ENCODE assay signal across 1 cellular context in the genomic region with DNA sequence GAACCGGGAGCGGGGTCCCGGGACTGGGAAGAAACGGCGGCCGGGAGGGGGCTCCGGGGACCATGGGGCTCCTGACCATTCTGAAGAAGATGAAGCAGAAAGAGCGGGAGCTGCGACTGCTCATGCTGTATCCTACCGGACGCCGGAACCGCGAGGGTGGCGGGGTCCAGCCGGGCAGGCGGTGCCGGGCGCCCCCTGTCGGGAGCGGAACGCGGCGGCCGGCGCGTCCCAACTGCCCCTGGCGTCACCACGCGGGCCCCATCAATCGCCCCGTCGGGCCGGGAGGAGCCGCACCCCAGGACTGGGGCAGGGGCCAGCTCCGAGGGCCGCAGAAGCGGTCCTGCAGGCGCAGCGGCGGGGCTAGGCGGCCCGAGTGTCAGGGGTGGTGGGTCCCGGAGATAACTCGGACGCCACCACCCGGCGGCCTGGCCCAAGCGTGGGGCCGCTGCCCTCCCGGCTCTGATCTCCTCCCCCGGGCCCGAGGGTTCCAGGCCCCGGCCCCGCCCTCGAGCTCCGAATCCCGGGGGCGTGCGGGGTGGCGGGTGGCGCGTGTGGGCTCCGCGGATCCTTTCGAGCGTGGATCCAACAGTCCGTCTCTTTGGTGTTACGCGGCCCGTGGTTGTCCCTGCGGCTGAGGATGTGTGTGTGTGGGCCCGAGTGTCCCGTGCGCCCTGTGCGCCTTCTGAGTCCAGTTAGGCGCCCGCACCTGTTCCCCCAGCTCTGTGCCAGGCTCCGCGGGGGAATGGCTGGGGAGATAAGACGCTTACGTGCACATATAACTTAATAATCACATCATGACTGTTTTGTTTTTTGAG.
TF ChIP-seq lines count a peak whose summit lies in the region.

A gene (plus strand): TSS at position 15 of the 815 bp plus-strand sequence. CDS start 48 bp downstream, at position 63.

TF ChIP-seq in GM12878, 131 proteins besides CTCF, POLR2A, EP300 and RAD21 (continued from another document and continues in another):
- TF ChIP-seq, protein P1, sequence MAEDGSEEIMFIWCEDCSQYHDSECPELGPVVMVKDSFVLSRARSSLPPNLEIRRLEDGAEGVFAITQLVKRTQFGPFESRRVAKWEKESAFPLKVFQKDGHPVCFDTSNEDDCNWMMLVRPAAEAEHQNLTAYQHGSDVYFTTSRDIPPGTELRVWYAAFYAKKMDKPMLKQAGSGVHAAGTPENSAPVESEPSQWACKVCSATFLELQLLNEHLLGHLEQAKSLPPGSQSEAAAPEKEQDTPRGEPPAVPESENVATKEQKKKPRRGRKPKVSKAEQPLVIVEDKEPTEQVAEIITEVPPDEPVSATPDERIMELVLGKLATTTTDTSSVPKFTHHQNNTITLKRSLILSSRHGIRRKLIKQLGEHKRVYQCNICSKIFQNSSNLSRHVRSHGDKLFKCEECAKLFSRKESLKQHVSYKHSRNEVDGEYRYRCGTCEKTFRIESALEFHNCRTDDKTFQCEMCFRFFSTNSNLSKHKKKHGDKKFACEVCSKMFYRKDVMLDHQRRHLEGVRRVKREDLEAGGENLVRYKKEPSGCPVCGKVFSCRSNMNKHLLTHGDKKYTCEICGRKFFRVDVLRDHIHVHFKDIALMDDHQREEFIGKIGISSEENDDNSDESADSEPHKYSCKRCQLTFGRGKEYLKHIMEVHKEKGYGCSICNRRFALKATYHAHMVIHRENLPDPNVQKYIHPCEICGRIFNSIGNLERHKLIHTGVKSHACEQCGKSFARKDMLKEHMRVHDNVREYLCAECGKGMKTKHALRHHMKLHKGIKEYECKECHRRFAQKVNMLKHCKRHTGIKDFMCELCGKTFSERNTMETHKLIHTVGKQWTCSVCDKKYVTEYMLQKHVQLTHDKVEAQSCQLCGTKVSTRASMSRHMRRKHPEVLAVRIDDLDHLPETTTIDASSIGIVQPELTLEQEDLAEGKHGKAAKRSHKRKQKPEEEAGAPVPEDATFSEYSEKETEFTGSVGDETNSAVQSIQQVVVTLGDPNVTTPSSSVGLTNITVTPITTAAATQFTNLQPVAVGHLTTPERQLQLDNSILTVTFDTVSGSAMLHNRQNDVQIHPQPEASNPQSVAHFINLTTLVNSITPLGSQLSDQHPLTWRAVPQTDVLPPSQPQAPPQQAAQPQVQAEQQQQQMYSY (CRISPR knock-in tag; IDR thresholded peaks at IDR 0.05) = no peak
- TF ChIP-seq SRF (IDR thresholded peaks at IDR 0.05; ENCODE audit: low read depth in 2 of 2, low read length in 2 of 2) (no peak), TARDBP (IDR thresholded peaks at IDR 0.05; ENCODE audit: borderline replicate concordance) (peak; percentile 17; the same call in 1 of the 2 replicates), PAX5 (IDR thresholded peaks at IDR 0.05; ENCODE audit: borderline replicate concordance, low read depth, low read length) (no peak), ZZZ3 (IDR thresholded peaks at IDR 0.05; ENCODE audit: control insufficient read depth, insufficient read length, low read depth) (no peak), ZNF384 (IDR thresholded peaks at IDR 0.05; ENCODE audit: borderline replicate concordance, low read depth, low read length) (no peak), MEF2A (IDR thresholded peaks at IDR 0.05; ENCODE audit: insufficient read depth, low read depth, low read length) (0 out of 2 replicates have a peak, but pooled peaks have one; percentile 2), BACH1 (IDR thresholded peaks at IDR 0.05; ENCODE audit: borderline replicate concordance) (peak; percentile 82), TBL1XR1 (IDR thresholded peaks at IDR 0.05; ENCODE audit: low read depth, low read length) (no peak), RCOR1 (conservative IDR thresholded peaks at IDR 0.05; ENCODE audit: low read depth, low read length) (no peak), SMC3 (IDR thresholded peaks at IDR 0.05; ENCODE audit: borderline replicate concordance, low read length) (peak; percentile 2; the same call in 1 of the 2 replicates), MXI1 (IDR thresholded peaks at IDR 0.05; ENCODE audit: low read depth, low read length) (peak; percentile 84; the same call in 1 of the 2 replicates), NFXL1 (IDR thresholded peaks at IDR 0.05; ENCODE audit: borderline replicate concordance) (0 out of 2 replicates have a peak, but pooled peaks have one; percentile 22), ZNF207 (IDR thresholded peaks at IDR 0.05; ENCODE audit: borderline replicate concordance) (peak; percentile 52; the same call in 1 of the 2 replicates), HDAC6 (IDR thresholded peaks at IDR 0.05; ENCODE audit: unreplicated experiment) (peak; percentile 7), ASH2L (IDR thresholded peaks at IDR 0.05; ENCODE audit: borderline replicate concordance, low read depth) (no peak), NR2F1 (conservative IDR thresholded peaks at IDR 0.05) (peak; percentile 70), SMARCA5 (IDR thresholded peaks at IDR 0.05) (peak; percentile 84), SUZ12 (IDR thresholded peaks at IDR 0.05; ENCODE audit: unreplicated experiment) (no peak), LARP7 (IDR thresholded peaks at IDR 0.05) (peak; percentile 82)
- TF ChIP-seq, protein P2, sequence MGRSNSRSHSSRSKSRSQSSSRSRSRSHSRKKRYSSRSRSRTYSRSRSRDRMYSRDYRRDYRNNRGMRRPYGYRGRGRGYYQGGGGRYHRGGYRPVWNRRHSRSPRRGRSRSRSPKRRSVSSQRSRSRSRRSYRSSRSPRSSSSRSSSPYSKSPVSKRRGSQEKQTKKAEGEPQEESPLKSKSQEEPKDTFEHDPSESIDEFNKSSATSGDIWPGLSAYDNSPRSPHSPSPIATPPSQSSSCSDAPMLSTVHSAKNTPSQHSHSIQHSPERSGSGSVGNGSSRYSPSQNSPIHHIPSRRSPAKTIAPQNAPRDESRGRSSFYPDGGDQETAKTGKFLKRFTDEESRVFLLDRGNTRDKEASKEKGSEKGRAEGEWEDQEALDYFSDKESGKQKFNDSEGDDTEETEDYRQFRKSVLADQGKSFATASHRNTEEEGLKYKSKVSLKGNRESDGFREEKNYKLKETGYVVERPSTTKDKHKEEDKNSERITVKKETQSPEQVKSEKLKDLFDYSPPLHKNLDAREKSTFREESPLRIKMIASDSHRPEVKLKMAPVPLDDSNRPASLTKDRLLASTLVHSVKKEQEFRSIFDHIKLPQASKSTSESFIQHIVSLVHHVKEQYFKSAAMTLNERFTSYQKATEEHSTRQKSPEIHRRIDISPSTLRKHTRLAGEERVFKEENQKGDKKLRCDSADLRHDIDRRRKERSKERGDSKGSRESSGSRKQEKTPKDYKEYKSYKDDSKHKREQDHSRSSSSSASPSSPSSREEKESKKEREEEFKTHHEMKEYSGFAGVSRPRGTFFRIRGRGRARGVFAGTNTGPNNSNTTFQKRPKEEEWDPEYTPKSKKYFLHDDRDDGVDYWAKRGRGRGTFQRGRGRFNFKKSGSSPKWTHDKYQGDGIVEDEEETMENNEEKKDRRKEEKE (IDR thresholded peaks at IDR 0.05) = peak; percentile 83
- TF ChIP-seq, protein P3, sequence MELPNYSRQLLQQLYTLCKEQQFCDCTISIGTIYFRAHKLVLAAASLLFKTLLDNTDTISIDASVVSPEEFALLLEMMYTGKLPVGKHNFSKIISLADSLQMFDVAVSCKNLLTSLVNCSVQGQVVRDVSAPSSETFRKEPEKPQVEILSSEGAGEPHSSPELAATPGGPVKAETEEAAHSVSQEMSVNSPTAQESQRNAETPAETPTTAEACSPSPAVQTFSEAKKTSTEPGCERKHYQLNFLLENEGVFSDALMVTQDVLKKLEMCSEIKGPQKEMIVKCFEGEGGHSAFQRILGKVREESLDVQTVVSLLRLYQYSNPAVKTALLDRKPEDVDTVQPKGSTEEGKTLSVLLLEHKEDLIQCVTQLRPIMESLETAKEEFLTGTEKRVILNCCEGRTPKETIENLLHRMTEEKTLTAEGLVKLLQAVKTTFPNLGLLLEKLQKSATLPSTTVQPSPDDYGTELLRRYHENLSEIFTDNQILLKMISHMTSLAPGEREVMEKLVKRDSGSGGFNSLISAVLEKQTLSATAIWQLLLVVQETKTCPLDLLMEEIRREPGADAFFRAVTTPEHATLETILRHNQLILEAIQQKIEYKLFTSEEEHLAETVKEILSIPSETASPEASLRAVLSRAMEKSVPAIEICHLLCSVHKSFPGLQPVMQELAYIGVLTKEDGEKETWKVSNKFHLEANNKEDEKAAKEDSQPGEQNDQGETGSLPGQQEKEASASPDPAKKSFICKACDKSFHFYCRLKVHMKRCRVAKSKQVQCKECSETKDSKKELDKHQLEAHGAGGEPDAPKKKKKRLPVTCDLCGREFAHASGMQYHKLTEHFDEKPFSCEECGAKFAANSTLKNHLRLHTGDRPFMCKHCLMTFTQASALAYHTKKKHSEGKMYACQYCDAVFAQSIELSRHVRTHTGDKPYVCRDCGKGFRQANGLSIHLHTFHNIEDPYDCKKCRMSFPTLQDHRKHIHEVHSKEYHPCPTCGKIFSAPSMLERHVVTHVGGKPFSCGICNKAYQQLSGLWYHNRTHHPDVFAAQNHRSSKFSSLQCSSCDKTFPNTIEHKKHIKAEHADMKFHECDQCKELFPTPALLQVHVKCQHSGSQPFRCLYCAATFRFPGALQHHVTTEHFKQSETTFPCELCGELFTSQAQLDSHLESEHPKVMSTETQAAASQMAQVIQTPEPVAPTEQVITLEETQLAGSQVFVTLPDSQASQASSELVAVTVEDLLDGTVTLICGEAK (IDR thresholded peaks at IDR 0.05; ENCODE audit: borderline replicate concordance) = no peak
- TF ChIP-seq, protein P4, sequence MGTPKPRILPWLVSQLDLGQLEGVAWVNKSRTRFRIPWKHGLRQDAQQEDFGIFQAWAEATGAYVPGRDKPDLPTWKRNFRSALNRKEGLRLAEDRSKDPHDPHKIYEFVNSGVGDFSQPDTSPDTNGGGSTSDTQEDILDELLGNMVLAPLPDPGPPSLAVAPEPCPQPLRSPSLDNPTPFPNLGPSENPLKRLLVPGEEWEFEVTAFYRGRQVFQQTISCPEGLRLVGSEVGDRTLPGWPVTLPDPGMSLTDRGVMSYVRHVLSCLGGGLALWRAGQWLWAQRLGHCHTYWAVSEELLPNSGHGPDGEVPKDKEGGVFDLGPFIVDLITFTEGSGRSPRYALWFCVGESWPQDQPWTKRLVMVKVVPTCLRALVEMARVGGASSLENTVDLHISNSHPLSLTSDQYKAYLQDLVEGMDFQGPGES (IDR thresholded peaks at IDR 0.05) = no peak
- TF ChIP-seq, protein P5, sequence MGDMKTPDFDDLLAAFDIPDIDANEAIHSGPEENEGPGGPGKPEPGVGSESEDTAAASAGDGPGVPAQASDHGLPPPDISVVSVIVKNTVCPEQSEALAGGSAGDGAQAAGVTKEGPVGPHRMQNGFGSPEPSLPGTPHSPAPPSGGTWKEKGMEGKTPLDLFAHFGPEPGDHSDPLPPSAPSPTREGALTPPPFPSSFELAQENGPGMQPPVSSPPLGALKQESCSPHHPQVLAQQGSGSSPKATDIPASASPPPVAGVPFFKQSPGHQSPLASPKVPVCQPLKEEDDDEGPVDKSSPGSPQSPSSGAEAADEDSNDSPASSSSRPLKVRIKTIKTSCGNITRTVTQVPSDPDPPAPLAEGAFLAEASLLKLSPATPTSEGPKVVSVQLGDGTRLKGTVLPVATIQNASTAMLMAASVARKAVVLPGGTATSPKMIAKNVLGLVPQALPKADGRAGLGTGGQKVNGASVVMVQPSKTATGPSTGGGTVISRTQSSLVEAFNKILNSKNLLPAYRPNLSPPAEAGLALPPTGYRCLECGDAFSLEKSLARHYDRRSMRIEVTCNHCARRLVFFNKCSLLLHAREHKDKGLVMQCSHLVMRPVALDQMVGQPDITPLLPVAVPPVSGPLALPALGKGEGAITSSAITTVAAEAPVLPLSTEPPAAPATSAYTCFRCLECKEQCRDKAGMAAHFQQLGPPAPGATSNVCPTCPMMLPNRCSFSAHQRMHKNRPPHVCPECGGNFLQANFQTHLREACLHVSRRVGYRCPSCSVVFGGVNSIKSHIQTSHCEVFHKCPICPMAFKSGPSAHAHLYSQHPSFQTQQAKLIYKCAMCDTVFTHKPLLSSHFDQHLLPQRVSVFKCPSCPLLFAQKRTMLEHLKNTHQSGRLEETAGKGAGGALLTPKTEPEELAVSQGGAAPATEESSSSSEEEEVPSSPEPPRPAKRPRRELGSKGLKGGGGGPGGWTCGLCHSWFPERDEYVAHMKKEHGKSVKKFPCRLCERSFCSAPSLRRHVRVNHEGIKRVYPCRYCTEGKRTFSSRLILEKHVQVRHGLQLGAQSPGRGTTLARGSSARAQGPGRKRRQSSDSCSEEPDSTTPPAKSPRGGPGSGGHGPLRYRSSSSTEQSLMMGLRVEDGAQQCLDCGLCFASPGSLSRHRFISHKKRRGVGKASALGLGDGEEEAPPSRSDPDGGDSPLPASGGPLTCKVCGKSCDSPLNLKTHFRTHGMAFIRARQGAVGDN (IDR thresholded peaks at IDR 0.05) = peak; percentile 82
- TF ChIP-seq, protein P6, sequence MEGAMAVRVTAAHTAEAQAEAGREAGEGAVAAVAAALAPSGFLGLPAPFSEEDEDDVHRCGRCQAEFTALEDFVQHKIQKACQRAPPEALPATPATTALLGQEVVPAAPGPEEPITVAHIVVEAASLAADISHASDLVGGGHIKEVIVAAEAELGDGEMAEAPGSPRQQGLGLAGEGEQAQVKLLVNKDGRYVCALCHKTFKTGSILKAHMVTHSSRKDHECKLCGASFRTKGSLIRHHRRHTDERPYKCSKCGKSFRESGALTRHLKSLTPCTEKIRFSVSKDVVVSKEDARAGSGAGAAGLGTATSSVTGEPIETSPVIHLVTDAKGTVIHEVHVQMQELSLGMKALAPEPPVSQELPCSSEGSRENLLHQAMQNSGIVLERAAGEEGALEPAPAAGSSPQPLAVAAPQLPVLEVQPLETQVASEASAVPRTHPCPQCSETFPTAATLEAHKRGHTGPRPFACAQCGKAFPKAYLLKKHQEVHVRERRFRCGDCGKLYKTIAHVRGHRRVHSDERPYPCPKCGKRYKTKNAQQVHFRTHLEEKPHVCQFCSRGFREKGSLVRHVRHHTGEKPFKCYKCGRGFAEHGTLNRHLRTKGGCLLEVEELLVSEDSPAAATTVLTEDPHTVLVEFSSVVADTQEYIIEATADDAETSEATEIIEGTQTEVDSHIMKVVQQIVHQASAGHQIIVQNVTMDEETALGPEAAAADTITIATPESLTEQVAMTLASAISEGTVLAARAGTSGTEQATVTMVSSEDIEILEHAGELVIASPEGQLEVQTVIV (IDR thresholded peaks at IDR 0.05; ENCODE audit: borderline replicate concordance, partially characterized antibody) = peak; percentile 9
- TF ChIP-seq, protein P7, sequence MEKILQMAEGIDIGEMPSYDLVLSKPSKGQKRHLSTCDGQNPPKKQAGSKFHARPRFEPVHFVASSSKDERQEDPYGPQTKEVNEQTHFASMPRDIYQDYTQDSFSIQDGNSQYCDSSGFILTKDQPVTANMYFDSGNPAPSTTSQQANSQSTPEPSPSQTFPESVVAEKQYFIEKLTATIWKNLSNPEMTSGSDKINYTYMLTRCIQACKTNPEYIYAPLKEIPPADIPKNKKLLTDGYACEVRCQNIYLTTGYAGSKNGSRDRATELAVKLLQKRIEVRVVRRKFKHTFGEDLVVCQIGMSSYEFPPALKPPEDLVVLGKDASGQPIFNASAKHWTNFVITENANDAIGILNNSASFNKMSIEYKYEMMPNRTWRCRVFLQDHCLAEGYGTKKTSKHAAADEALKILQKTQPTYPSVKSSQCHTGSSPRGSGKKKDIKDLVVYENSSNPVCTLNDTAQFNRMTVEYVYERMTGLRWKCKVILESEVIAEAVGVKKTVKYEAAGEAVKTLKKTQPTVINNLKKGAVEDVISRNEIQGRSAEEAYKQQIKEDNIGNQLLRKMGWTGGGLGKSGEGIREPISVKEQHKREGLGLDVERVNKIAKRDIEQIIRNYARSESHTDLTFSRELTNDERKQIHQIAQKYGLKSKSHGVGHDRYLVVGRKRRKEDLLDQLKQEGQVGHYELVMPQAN (conservative IDR thresholded peaks at IDR 0.05) = peak; percentile 72
- TF ChIP-seq, protein P8, sequence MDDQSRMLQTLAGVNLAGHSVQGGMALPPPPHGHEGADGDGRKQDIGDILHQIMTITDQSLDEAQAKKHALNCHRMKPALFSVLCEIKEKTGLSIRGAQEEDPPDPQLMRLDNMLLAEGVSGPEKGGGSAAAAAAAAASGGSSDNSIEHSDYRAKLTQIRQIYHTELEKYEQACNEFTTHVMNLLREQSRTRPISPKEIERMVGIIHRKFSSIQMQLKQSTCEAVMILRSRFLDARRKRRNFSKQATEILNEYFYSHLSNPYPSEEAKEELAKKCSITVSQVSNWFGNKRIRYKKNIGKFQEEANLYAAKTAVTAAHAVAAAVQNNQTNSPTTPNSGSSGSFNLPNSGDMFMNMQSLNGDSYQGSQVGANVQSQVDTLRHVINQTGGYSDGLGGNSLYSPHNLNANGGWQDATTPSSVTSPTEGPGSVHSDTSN (IDR thresholded peaks at IDR 0.05; ENCODE audit: insufficient replicate concordance, low read depth, low read length) = peak; percentile 33
